1 cellular context compared by ENCODE assay signal in the genomic region with DNA sequence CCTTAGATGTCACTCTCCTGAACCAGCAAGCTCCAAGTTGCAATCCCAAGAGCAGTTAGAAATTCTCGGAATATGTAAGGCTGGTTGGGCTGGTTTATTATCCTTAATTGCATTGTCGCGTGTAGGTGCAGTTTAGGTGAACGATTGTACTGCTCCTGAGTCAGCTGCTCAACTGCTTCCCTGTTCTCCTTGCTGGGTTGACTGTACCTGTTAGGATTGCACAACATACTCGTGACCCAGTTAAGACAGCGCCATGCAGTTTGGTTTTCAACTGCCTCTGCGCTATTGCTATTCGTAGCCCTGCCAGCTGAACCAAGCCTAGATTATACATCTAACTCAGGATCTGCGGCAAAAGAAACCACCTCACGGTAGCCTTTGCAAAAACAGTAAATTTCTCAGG.
TF ChIP-seq lines count a peak whose summit lies in the region.

No MANE protein-coding gene starts in this region.

TF ChIP-seq in liver, 16 proteins besides CTCF, POLR2A, EP300 and RAD21 (continued from another document):
- TF ChIP-seq, protein P1, sequence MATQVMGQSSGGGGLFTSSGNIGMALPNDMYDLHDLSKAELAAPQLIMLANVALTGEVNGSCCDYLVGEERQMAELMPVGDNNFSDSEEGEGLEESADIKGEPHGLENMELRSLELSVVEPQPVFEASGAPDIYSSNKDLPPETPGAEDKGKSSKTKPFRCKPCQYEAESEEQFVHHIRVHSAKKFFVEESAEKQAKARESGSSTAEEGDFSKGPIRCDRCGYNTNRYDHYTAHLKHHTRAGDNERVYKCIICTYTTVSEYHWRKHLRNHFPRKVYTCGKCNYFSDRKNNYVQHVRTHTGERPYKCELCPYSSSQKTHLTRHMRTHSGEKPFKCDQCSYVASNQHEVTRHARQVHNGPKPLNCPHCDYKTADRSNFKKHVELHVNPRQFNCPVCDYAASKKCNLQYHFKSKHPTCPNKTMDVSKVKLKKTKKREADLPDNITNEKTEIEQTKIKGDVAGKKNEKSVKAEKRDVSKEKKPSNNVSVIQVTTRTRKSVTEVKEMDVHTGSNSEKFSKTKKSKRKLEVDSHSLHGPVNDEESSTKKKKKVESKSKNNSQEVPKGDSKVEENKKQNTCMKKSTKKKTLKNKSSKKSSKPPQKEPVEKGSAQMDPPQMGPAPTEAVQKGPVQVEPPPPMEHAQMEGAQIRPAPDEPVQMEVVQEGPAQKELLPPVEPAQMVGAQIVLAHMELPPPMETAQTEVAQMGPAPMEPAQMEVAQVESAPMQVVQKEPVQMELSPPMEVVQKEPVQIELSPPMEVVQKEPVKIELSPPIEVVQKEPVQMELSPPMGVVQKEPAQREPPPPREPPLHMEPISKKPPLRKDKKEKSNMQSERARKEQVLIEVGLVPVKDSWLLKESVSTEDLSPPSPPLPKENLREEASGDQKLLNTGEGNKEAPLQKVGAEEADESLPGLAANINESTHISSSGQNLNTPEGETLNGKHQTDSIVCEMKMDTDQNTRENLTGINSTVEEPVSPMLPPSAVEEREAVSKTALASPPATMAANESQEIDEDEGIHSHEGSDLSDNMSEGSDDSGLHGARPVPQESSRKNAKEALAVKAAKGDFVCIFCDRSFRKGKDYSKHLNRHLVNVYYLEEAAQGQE (IDR thresholded peaks at IDR 0.05): peak; percentile 55
- TF ChIP-seq FOXA2 (IDR thresholded peaks at IDR 0.05) (peak; percentile 43), NR2F2 (IDR thresholded peaks at IDR 0.05) (no peak), EGR1 (IDR thresholded peaks at IDR 0.05; ENCODE audit: low read depth in 2 of 2) (peak in 1 of 2 donors; percentile 54), FOXA1 (IDR thresholded peaks at IDR 0.05) (no peak), RXRA (IDR thresholded peaks at IDR 0.05) (peak; percentile 82 to 95)
- TF ChIP-seq, protein P2, sequence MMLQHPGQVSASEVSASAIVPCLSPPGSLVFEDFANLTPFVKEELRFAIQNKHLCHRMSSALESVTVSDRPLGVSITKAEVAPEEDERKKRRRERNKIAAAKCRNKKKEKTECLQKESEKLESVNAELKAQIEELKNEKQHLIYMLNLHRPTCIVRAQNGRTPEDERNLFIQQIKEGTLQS (IDR thresholded peaks at IDR 0.05): no peak
